Comparison of ENCODE assay signal across 16 cellular contexts in genomic region chr1:223721658-223722606, GRCh38. TPM values are rescaled to one million over a fixed set of nuclear protein-coding genes. Genes with fewer than 3 reads are reported as not detected.
DNase-seq lines count a peak whose midpoint lies in the region; ATAC-seq and TF ChIP-seq lines count a peak whose summit lies in the region.
"Had no signal": no experiment of that assay in that cellular context is flagged by ENCODE, and none has a peak within 500 bp of the region (broad histone marks: within the 10 kb centered on the region; RNA-seq: fewer than 3 reads in every experiment).

No MANE protein-coding gene starts in this region.

- TF ChIP-seq CTCF in colonic mucosa (IDR thresholded peaks at IDR 0.05) (no peak), natural killer cell (IDR thresholded peaks at IDR 0.05) (no peak), prostate gland (IDR thresholded peaks at IDR 0.05) (no peak)

- peak overlapping the region; percentile 40 to 75 for H3K9ac ChIP-seq in colonic mucosa (ENCODE audit: low read depth in 2 of 2, low read length in 2 of 2)

- POLR2A ChIA-PET in activated naive CD8-positive, alpha-beta T cell treated with anti-CD3 and anti-CD28 coated beads, Interleukin-2, amount 10 ng/mL, durations not matched to agents 7 days and 5 days (lab: Charles Lee) = interaction anchor here (0.7 to 1.2 kb wide), 3 partner anchors 17 to 124 kb away, joined by 3 to 5 read pairs (median 3); partner anchors contain the start of gene TP53BP2

- intact Hi-C loops in colonic mucosa (cut with DNase I) = no loop called here
- intact Hi-C loops in natural killer cell (cut with micrococcal nuclease) = no loop called here
- intact Hi-C loops in prostate gland (cut with DNase I) = no loop called here

- 83% methylated on average over 5 of the region's 5 CpGs for WGBS in urinary bladder
- WGBS in prostate gland = 87% methylated on average over 5 of the region's 5 CpGs

- H3K27me3 ChIP-seq in colonic mucosa = no peaks in the 10 kb centered on the region
- H3K27me3 ChIP-seq in prostate gland (replicated peaks; ENCODE audit: insufficient read depth) = no peaks in the 10 kb centered on the region
- H3K27me3 ChIP-seq: SJSA1 had no signal

- no peaks in the 10 kb centered on the region for H3K9me3 Mint-ChIP-seq in activated naive CD8-positive, alpha-beta T cell treated with anti-CD3 and anti-CD28 coated beads, Interleukin-2, amount 10 ng/mL, durations not matched to agents 7 days and 5 days
- H3K9me3 Mint-ChIP-seq in activated naive CD8-positive, alpha-beta T cell treated with anti-CD3 and anti-CD28 coated beads, Interleukin-2, amount 50 U/mL, for 24 hours = no peaks in the 10 kb centered on the region
- no peaks in the 10 kb centered on the region for H3K9me3 Mint-ChIP-seq in natural killer cell
- H3K9me3 Mint-ChIP-seq: activated naive CD4-positive, alpha-beta T cell treated with anti-CD3 and anti-CD28 coated beads, Interleukin-2, amount 50 U/mL, for 24 hours; stimulated activated naive B cell treated with anti-CD40 and anti-IgM and Interleukin-4, amounts not matched to agents 10 μg/mL and 1 μg/mL and 100 μg/mL, for 72 hours had no signal

- no peaks in the 10 kb centered on the region for H3K9me3 ChIP-seq in colonic mucosa
- no peaks in the 10 kb centered on the region for H3K9me3 ChIP-seq in prostate gland
- H3K9me3 ChIP-seq: SJSA1 had no signal

- H3K4me3 ChIP-seq in colonic mucosa (no peak overlapping the region), urinary bladder (ENCODE audit: low read depth, low read length) (no peak overlapping the region), prostate gland (no peak overlapping the region)
- H3K4me3 ChIP-seq: SJSA1 had no signal

- H3K36me3 ChIP-seq in colonic mucosa (peaks cover 3% of the 10 kb centered on the region), urinary bladder (ENCODE audit: insufficient read depth) (no peaks in the 10 kb centered on the region), prostate gland (no peaks in the 10 kb centered on the region)

- ATAC-seq in activated naive CD8-positive, alpha-beta T cell treated with anti-CD3 and anti-CD28 coated beads, Interleukin-2, amount 10 ng/mL, durations not matched to agents 7 days and 5 days (ENCODE audit: low read depth) = no peak
- no peak for ATAC-seq in activated naive CD8-positive, alpha-beta T cell treated with anti-CD3 and anti-CD28 coated beads, Interleukin-2, amount 50 U/mL, for 24 hours
- ATAC-seq in natural killer cell = no peak
- ATAC-seq: stimulated activated naive B cell treated with anti-CD40 and anti-IgM and Interleukin-4, amounts not matched to agents 10 μg/mL and 1 μg/mL and 100 μg/mL, for 72 hours had no signal

- no peak overlapping the region for H3K4me3 Mint-ChIP-seq in activated naive CD8-positive, alpha-beta T cell treated with anti-CD3 and anti-CD28 coated beads, Interleukin-2, amount 10 ng/mL, durations not matched to agents 7 days and 5 days
- H3K4me3 Mint-ChIP-seq in activated naive CD8-positive, alpha-beta T cell treated with anti-CD3 and anti-CD28 coated beads, Interleukin-2, amount 50 U/mL, for 24 hours = no peak overlapping the region
- peak overlapping the region; percentile 33 for H3K4me3 Mint-ChIP-seq in natural killer cell
- H3K4me3 Mint-ChIP-seq: activated naive CD4-positive, alpha-beta T cell treated with anti-CD3 and anti-CD28 coated beads, Interleukin-2, amount 50 U/mL, for 24 hours; stimulated activated naive B cell treated with anti-CD40 and anti-IgM and Interleukin-4, amounts not matched to agents 10 μg/mL and 1 μg/mL and 100 μg/mL, for 72 hours had no signal

- peaks cover 38% of the 10 kb centered on the region for H3K36me3 Mint-ChIP-seq in activated naive CD8-positive, alpha-beta T cell treated with anti-CD3 and anti-CD28 coated beads, Interleukin-2, amount 10 ng/mL, durations not matched to agents 7 days and 5 days
- H3K36me3 Mint-ChIP-seq in activated naive CD8-positive, alpha-beta T cell treated with anti-CD3 and anti-CD28 coated beads, Interleukin-2, amount 50 U/mL, for 24 hours (ENCODE audit: low read depth) = peaks cover 28% of the 10 kb centered on the region
- H3K36me3 Mint-ChIP-seq in natural killer cell = peaks cover 10% of the 10 kb centered on the region

- H3K27me3 Mint-ChIP-seq in activated naive CD8-positive, alpha-beta T cell treated with anti-CD3 and anti-CD28 coated beads, Interleukin-2, amount 10 ng/mL, durations not matched to agents 7 days and 5 days = no peaks in the 10 kb centered on the region
- no peaks in the 10 kb centered on the region for H3K27me3 Mint-ChIP-seq in activated naive CD8-positive, alpha-beta T cell treated with anti-CD3 and anti-CD28 coated beads, Interleukin-2, amount 50 U/mL, for 24 hours
- H3K27me3 Mint-ChIP-seq in natural killer cell (ENCODE audit: low read depth in 2 of 2) = no peaks in the 10 kb centered on the region
- H3K27me3 Mint-ChIP-seq: activated naive CD4-positive, alpha-beta T cell treated with anti-CD3 and anti-CD28 coated beads, Interleukin-2, amount 50 U/mL, for 24 hours; stimulated activated naive B cell treated with anti-CD40 and anti-IgM and Interleukin-4, amounts not matched to agents 10 μg/mL and 1 μg/mL and 100 μg/mL, for 72 hours had no signal

- peaks cover 54% of the 10 kb centered on the region for H3K4me1 Mint-ChIP-seq in activated naive CD8-positive, alpha-beta T cell treated with anti-CD3 and anti-CD28 coated beads, Interleukin-2, amount 10 ng/mL, durations not matched to agents 7 days and 5 days
- H3K4me1 Mint-ChIP-seq in activated naive CD8-positive, alpha-beta T cell treated with anti-CD3 and anti-CD28 coated beads, Interleukin-2, amount 50 U/mL, for 24 hours = peaks cover 75% of the 10 kb centered on the region
- H3K4me1 Mint-ChIP-seq in natural killer cell = peaks cover 63 to 77% of the 10 kb centered on the region in 2 donors

- DNase-seq in activated naive CD8-positive, alpha-beta T cell treated with anti-CD3 and anti-CD28 coated beads, Interleukin-2, amount 10 ng/mL, durations not matched to agents 7 days and 5 days = no peak
- no peak for DNase-seq in activated naive CD8-positive, alpha-beta T cell treated with anti-CD3 and anti-CD28 coated beads, Interleukin-2, amount 50 U/mL, for 24 hours
- DNase-seq in colonic mucosa = no peak
- no peak for DNase-seq in natural killer cell
- no peak for DNase-seq in prostate gland (ENCODE audit: low spot score)
- no peak for DNase-seq in occipital lobe (lab: John Stamatoyannopoulos, UW)
- no peak for DNase-seq in NCI-H524 treated with DMSO at 0.1 percent for 48 hours (lab: John Stamatoyannopoulos, UW)
- DNase-seq: activated CD4-positive, alpha-beta T cell treated with anti-CD3 and anti-CD28 coated beads for 48 hours; GDM1; NCI-H1105 treated with DMSO at 0.1 percent for 48 hours; NCI-H526 treated with DMSO at 0.1 percent for 48 hours; stimulated activated naive B cell treated with anti-CD40 and anti-IgM and Interleukin-4, amounts not matched to agents 10 μg/mL and 1 μg/mL and 100 μg/mL, for 72 hours had no signal

- H3K27ac ChIP-seq in colonic mucosa = peak overlapping the region; percentile 84
- H3K27ac ChIP-seq in urinary bladder (ENCODE audit: low read depth) = peak overlapping the region; percentile 57
- H3K27ac ChIP-seq in prostate gland = peak overlapping the region in 1 of 2 donors; percentile 36
- H3K27ac ChIP-seq: SJSA1 had no signal

- H3K4me1 ChIP-seq in colonic mucosa (peaks cover 36% of the 10 kb centered on the region), urinary bladder (ENCODE audit: insufficient read depth) (no peaks in the 10 kb centered on the region), prostate gland (replicated peaks) (peaks cover 10% of the 10 kb centered on the region)

- H3K27ac Mint-ChIP-seq in activated naive CD8-positive, alpha-beta T cell treated with anti-CD3 and anti-CD28 coated beads, Interleukin-2, amount 10 ng/mL, durations not matched to agents 7 days and 5 days = peak overlapping the region; percentile 26
- H3K27ac Mint-ChIP-seq in activated naive CD8-positive, alpha-beta T cell treated with anti-CD3 and anti-CD28 coated beads, Interleukin-2, amount 50 U/mL, for 24 hours = no peak overlapping the region
- peak overlapping the region; percentile 81 to 99 for H3K27ac Mint-ChIP-seq in natural killer cell
- H3K27ac Mint-ChIP-seq: stimulated activated naive B cell treated with anti-CD40 and anti-IgM and Interleukin-4, amounts not matched to agents 10 μg/mL and 1 μg/mL and 100 μg/mL, for 72 hours had no signal

- no peak for TF ChIP-seq POLR2A in prostate gland (IDR thresholded peaks at IDR 0.05)

RNA-seq across cellular contexts. Expression of gene CAPN2, which starts 9.6 kb away (rescaled TPM):
- total RNA-seq in activated naive CD8-positive, alpha-beta T cell treated with anti-CD3 and anti-CD28 coated beads, Interleukin-2, amount 10 ng/mL, durations not matched to agents 7 days and 5 days = 100 to 1,000 TPM; 169 to 177 TPM
- 100 to 1,000 TPM; 197 to 323 TPM for total RNA-seq in colonic mucosa
- 100 to 1,000 TPM; 228 to 275 (median 236) TPM for total RNA-seq in natural killer cell
- 117 TPM for total RNA-seq in urinary bladder
- 91.4 TPM for polyA plus RNA-seq in urinary bladder
- 100 to 1,000 TPM in 1 of 2 donors, 10 to 100 TPM in 1; 88.5 to 156 TPM for total RNA-seq in prostate gland
- total RNA-seq in occipital lobe = 41.5 TPM

RNA-seq across cellular contexts. Expression of gene CAPN8, which starts 56.4 kb away (rescaled TPM):
- under 1 TPM in 1 of 2 experiments, not detected in 1; 0.28 TPM for total RNA-seq in activated naive CD8-positive, alpha-beta T cell treated with anti-CD3 and anti-CD28 coated beads, Interleukin-2, amount 10 ng/mL, durations not matched to agents 7 days and 5 days
- total RNA-seq in colonic mucosa (100 to 1,000 TPM in 1 of 2 donors, 10 to 100 TPM in 1; 52.6 to 102 TPM), natural killer cell (1 to 10 TPM in 1 of 3 donors, under 1 TPM in 2; 0.18 to 6.7 (median 0.84) TPM), urinary bladder (1.6 TPM), prostate gland (1 to 10 TPM; 3.0 to 5.6 TPM), occipital lobe (not detected)
- 11.9 TPM for polyA plus RNA-seq in urinary bladder
- total RNA-seq: SJSA1 had no signal
- polyA plus RNA-seq: neural cell had no signal

Comparison
In these comparisons a context has a peak if more than half of its experiments do, and no peak if none do; other contexts are left out.
1. RNA of gene CAPN8, which starts 56.4 kb away (total RNA-seq): 52.6 to 102 TPM in colonic mucosa; 3.0 to 5.6 TPM in prostate gland, 1.6 TPM in urinary bladder (single experiment), 0.18 to 6.7 TPM in natural killer cell, 0.28 TPM in activated naive CD8-positive, alpha-beta T cell treated with anti-CD3 and anti-CD28 coated beads, Interleukin-2, amount 10 ng/mL, durations not matched to agents 7 days and 5 days and not detected in occipital lobe (single experiment); every median in the first group is over 4 times any median in the second.